1 cellular context compared by ENCODE assay signal in genomic region chr1:116376734-116377096, GRCh38.
TF ChIP-seq lines count a peak whose summit lies in the region.

No MANE protein-coding gene starts in this region.

TF ChIP-seq in WTC11, 78 proteins besides CTCF, POLR2A, EP300 and RAD21 (continued from another document):
- TF ChIP-seq ZNF281 (CRISPR knock-in tag; IDR thresholded peaks at IDR 0.05): no peak
- no peak for TF ChIP-seq TP53 (CRISPR knock-in tag; IDR thresholded peaks at IDR 0.05)
- no peak for TF ChIP-seq ZNF138 (CRISPR knock-in tag; conservative IDR thresholded peaks at IDR 0.05)
- TF ChIP-seq ZNF416 (CRISPR knock-in tag; IDR thresholded peaks at IDR 0.05): no peak
- no peak for TF ChIP-seq ZNF317 (CRISPR knock-in tag; IDR thresholded peaks at IDR 0.05; ENCODE audit: borderline replicate concordance, low read depth)
- no peak for TF ChIP-seq TEAD4 (CRISPR knock-in tag; IDR thresholded peaks at IDR 0.05)
- TF ChIP-seq, protein P1, sequence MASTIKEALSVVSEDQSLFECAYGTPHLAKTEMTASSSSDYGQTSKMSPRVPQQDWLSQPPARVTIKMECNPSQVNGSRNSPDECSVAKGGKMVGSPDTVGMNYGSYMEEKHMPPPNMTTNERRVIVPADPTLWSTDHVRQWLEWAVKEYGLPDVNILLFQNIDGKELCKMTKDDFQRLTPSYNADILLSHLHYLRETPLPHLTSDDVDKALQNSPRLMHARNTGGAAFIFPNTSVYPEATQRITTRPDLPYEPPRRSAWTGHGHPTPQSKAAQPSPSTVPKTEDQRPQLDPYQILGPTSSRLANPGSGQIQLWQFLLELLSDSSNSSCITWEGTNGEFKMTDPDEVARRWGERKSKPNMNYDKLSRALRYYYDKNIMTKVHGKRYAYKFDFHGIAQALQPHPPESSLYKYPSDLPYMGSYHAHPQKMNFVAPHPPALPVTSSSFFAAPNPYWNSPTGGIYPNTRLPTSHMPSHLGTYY (CRISPR knock-in tag; IDR thresholded peaks at IDR 0.05): no peak
- no peak for TF ChIP-seq ARID4B (CRISPR knock-in tag; IDR thresholded peaks at IDR 0.05; ENCODE audit: borderline replicate concordance)
- no peak for TF ChIP-seq TEAD1 (CRISPR knock-in tag; IDR thresholded peaks at IDR 0.05)
